Comparison of ENCODE assay signal across 8 cellular contexts in genomic region chrX:40933132-40934078, GRCh38.
A peak's percentile ranks its signal among the peaks of the same experiment; 100 is the strongest.
DNase-seq lines count a peak whose midpoint lies in the region; ATAC-seq lines count a peak whose summit lies in the region.

No MANE protein-coding gene starts in this region.

- peaks cover 21% of the 10 kb centered on the region for H3K4me1 Mint-ChIP-seq in activated T-cell treated with anti-CD3 and anti-CD28 coated beads, Interleukin-2, amount 50 U/mL, for 24 hours (ENCODE audit: low read depth)

- peaks cover 21% of the 10 kb centered on the region for H3K27me3 Mint-ChIP-seq in activated T-cell treated with anti-CD3 and anti-CD28 coated beads, Interleukin-2, amount 50 U/mL, for 24 hours

- ATAC-seq in sciatic nerve (peak; percentile 85), HG03342 (IDR thresholded peaks at IDR 0.05; ENCODE audit: unreplicated experiment) (no peak)

- peak overlapping the region; percentile 64 for H3K4me3 Mint-ChIP-seq in activated T-cell treated with anti-CD3 and anti-CD28 coated beads, Interleukin-2, amount 50 U/mL, for 24 hours

- DNase-seq in DMS79 (lab: John Stamatoyannopoulos, UW), result peak; percentile 0
- peak; percentile 54 for DNase-seq in NAMALWA (ENCODE audit: low spot score)
- no peak for DNase-seq in activated T-cell treated with anti-CD3 and anti-CD28 coated beads, Interleukin-2, amount 50 U/mL, for 24 hours
- DNase-seq in glomerular visceral epithelial cell (ENCODE audit: extremely low spot score), result peak; percentile 44
- no peak for DNase-seq in sciatic nerve (ENCODE audit: low spot score)
- no peak for DNase-seq in hippocampal formation (lab: John Stamatoyannopoulos, UW)
- DNase-seq in ureter (ENCODE audit: low spot score), result no peak

- H3K9me3 Mint-ChIP-seq in activated T-cell treated with anti-CD3 and anti-CD28 coated beads, Interleukin-2, amount 50 U/mL, for 24 hours, result peaks cover 2% of the 10 kb centered on the region

- H3K27ac Mint-ChIP-seq in activated T-cell treated with anti-CD3 and anti-CD28 coated beads, Interleukin-2, amount 50 U/mL, for 24 hours, result peak overlapping the region; percentile 92

- intact Hi-C loops in sciatic nerve (cut with DNase I), result no loop called here

- H3K36me3 Mint-ChIP-seq in activated T-cell treated with anti-CD3 and anti-CD28 coated beads, Interleukin-2, amount 50 U/mL, for 24 hours (ENCODE audit: low read depth), result no peaks in the 10 kb centered on the region

Comparison
In these comparisons a context has a peak if more than half of its experiments do, and no peak if none do; other contexts are left out.
1. DNase-seq: peak in DMS79 (single experiment), NAMALWA (single experiment) and glomerular visceral epithelial cell (single experiment); none in activated T-cell treated with anti-CD3 and anti-CD28 coated beads, Interleukin-2, amount 50 U/mL, for 24 hours (single experiment), sciatic nerve (single experiment), hippocampal formation (0 of 2) and ureter (single experiment).